8 cellular contexts compared by ENCODE assay signal in genomic region chr7:132656846-132657776, GRCh38.
DNase-seq lines count a peak whose midpoint lies in the region; ATAC-seq, FAIRE-seq and TF ChIP-seq lines count a peak whose summit lies in the region.

No MANE protein-coding gene starts in this region.

- H3K4me1 Mint-ChIP-seq in activated CD4-positive, alpha-beta T cell treated with anti-CD3 and anti-CD28 coated beads for 36 hours: peaks cover 50% of the 10 kb centered on the region
- peaks cover 9% of the 10 kb centered on the region for H3K4me1 Mint-ChIP-seq in progenitor cell of endocrine pancreas (ENCODE audit: low read depth)

- peak overlapping the region; percentile 79 for H3K9ac ChIP-seq in Loucy (ENCODE audit: low read depth, low read length, poor library complexity, severe bottlenecking)
- no peak overlapping the region for H3K9ac ChIP-seq in K562 (ENCODE audit: insufficient read depth in 1 of 2, low read depth in 2 of 2, low read length in 2 of 2)

- WGBS in K562 (ENCODE audit: insufficient coverage, low coverage, missing lambda C conversion rate): under 1% methylated on average over 9 of the region's 9 CpGs

- peak overlapping the region; percentile 92 for H3K4me2 ChIP-seq in Loucy (ENCODE audit: low read depth, low read length, poor library complexity, severe bottlenecking)
- H3K4me2 ChIP-seq in K562 (ENCODE audit: insufficient read depth, low read length): no peak overlapping the region

- peaks cover 2% of the 10 kb centered on the region for H3K36me3 Mint-ChIP-seq in activated CD4-positive, alpha-beta T cell treated with anti-CD3 and anti-CD28 coated beads for 36 hours (ENCODE audit: low read depth)
- H3K36me3 Mint-ChIP-seq in progenitor cell of endocrine pancreas (ENCODE audit: insufficient read depth): no peaks in the 10 kb centered on the region

- peak; percentile 29 for DNase-seq in activated CD4-positive, alpha-beta T cell treated with anti-CD3 and anti-CD28 coated beads for 36 hours
- DNase-seq in activated CD4-positive, alpha-beta T cell treated with anti-CD3 and anti-CD28 coated beads for 48 hours: no peak
- DNase-seq in K562 (ENCODE audit: extremely low read depth in 1 of 4, low spot score in 3 of 4) (peak; percentile 43 to 60 (median 56)), progenitor cell of endocrine pancreas (ENCODE audit: low spot score, unreplicated experiment) (no peak), urothelium cell line (ENCODE audit: low spot score) (no peak), NCI-H2029 treated with DMSO at 0.1 percent for 48 hours (lab: John Stamatoyannopoulos, UW) (no peak)
- no peak for DNase-seq in activated CD4-positive, CD25-positive, alpha-beta regulatory T cell treated with anti-CD3 and anti-CD28 coated beads, Interleukin-2, amount 50 U/mL, for 72 hours

- H3K79me2 ChIP-seq in Loucy (ENCODE audit: insufficient read depth, low read length): no peaks in the 10 kb centered on the region
- H3K79me2 ChIP-seq in K562 (ENCODE audit: control insufficient read depth, insufficient read depth, low read length): no peaks in the 10 kb centered on the region

- in situ Hi-C loops in K562 (cut with MboI): no loop called here

- no peaks in the 10 kb centered on the region for H3K36me3 ChIP-seq in Loucy (ENCODE audit: insufficient read depth, low read length)
- no peaks in the 10 kb centered on the region for H3K36me3 ChIP-seq in K562 (ENCODE audit: control insufficient read depth, insufficient read depth, low read length)

- BruUV-seq in K562 (replicated peaks; lab: Mats Ljungman, UMichigan): no TSS peak

- peak; percentile 28 for ATAC-seq in activated CD4-positive, alpha-beta T cell treated with anti-CD3 and anti-CD28 coated beads for 36 hours
- ATAC-seq in K562: peak; percentile 93

- no peak overlapping the region for H3K4me3 Mint-ChIP-seq in activated CD4-positive, alpha-beta T cell treated with anti-CD3 and anti-CD28 coated beads for 36 hours
- H3K4me3 Mint-ChIP-seq in progenitor cell of endocrine pancreas (ENCODE audit: low read depth): no peak overlapping the region

- no peaks in the 10 kb centered on the region; the same call in 1 of the 2 replicates for H3K9me3 ChIP-seq in Loucy (ENCODE audit: insufficient read depth, low read depth, low read length)
- H3K9me3 ChIP-seq in K562 (replicated peaks; ENCODE audit: control insufficient read depth, insufficient read depth, low read depth, low read length): no peaks in the 10 kb centered on the region

- intact Hi-C loops in activated CD4-positive, alpha-beta T cell treated with anti-CD3 and anti-CD28 coated beads for 36 hours (cut with DNase I, micrococcal nuclease): loop anchor here (5.0 kb wide), 2 partner anchors 115 to 425 kb away; partner anchors contain the start of gene CHCHD3 (in 1 of the 2)
- intact Hi-C loops in K562 (cut with micrococcal nuclease): no loop called here

- POLR2A ChIA-PET in activated CD4-positive, alpha-beta T cell treated with anti-CD3 and anti-CD28 coated beads for 36 hours (lab: Charles Lee): interaction anchor here (2.4 kb wide), 1 partner anchor 9 kb away, joined by 6 read pairs; no protein-coding TSS in a partner anchor
- POLR2A ChIA-PET in K562 (lab: Yijun Ruan, JAX): no interaction called here

- H2AFZ ChIP-seq in Loucy (ENCODE audit: low read length) (peak overlapping the region; percentile 49), K562 (ENCODE audit: low read depth, low read length) (no peak overlapping the region)

- H3K27ac ChIP-seq in K562 (ENCODE audit: extremely low read depth, low read depth, low read length): no peak overlapping the region

- peak overlapping the region; percentile 67 for H3K27ac Mint-ChIP-seq in activated CD4-positive, alpha-beta T cell treated with anti-CD3 and anti-CD28 coated beads for 36 hours
- no peak overlapping the region for H3K27ac Mint-ChIP-seq in progenitor cell of endocrine pancreas

- TF ChIP-seq EP300 in K562 (IDR thresholded peaks at IDR 0.05; ENCODE audit: low read length): no peak

- H4K20me1 ChIP-seq in Loucy (ENCODE audit: insufficient read depth, low read length, poor library complexity, severe bottlenecking): no peaks in the 10 kb centered on the region
- H4K20me1 ChIP-seq in K562 (replicated peaks; ENCODE audit: control insufficient read depth, insufficient read depth, low read length): no peaks in the 10 kb centered on the region

- no peaks in the 10 kb centered on the region for H3K9me2 ChIP-seq in Loucy (replicated peaks; ENCODE audit: low read depth, low read length)

- H3K4me1 ChIP-seq in Loucy (ENCODE audit: insufficient read depth, low read length, poor library complexity, severe bottlenecking) (peaks cover 70% of the 10 kb centered on the region), K562 (replicated peaks in 1 of 2; ENCODE audit: control insufficient read depth in 2 of 2, insufficient read depth in 2 of 2, low read length in 2 of 2) (no peaks in the 10 kb centered on the region)

- H3K27me3 ChIP-seq in Loucy (ENCODE audit: insufficient read depth, low read length, poor library complexity, severe bottlenecking): no peaks in the 10 kb centered on the region
- peaks cover 0 to 6% of the 10 kb centered on the region in 2 experiments; a peak in 1 of 5 replicates for H3K27me3 ChIP-seq in K562 (ENCODE audit: control insufficient read depth in 2 of 2, insufficient read depth in 2 of 2, low read length in 2 of 2)

- no peak for TF ChIP-seq POLR2A in K562 (conservative IDR thresholded peaks at IDR 0.05)

- H3F3A ChIP-seq in Loucy (ENCODE audit: low read depth): peaks cover 12% of the 10 kb centered on the region

- H3K4me3 ChIP-seq in Loucy (ENCODE audit: low read length, poor library complexity, severe bottlenecking) (peak overlapping the region; percentile 72), K562 (no peak overlapping the region)

- peak; percentile 77 for FAIRE-seq in K562 (lab: Jason Lieb, UNC)
- FAIRE-seq in urothelium cell line (lab: Jason Lieb, UNC): no peak

- H3K9me3 Mint-ChIP-seq in activated CD4-positive, alpha-beta T cell treated with anti-CD3 and anti-CD28 coated beads for 36 hours (ENCODE audit: low read depth): peaks cover 15% of the 10 kb centered on the region
- H3K9me3 Mint-ChIP-seq in progenitor cell of endocrine pancreas (ENCODE audit: low read depth): no peaks in the 10 kb centered on the region

- CTCF ChIA-PET in activated CD4-positive, alpha-beta T cell treated with anti-CD3 and anti-CD28 coated beads for 36 hours (lab: Charles Lee): interaction anchor here (0.7 to 2.5 kb wide), 4 partner anchors 10 to 472 kb away, joined by 3 to 15 read pairs (median 3); no protein-coding TSS in a partner anchor
- CTCF ChIA-PET in K562 (lab: Yijun Ruan, JAX; ENCODE audit: low intra/inter-chr PET ratio): no interaction called here

- no peaks in the 10 kb centered on the region for H3K9me1 ChIP-seq in K562 (ENCODE audit: control insufficient read depth, insufficient read depth, low read length)

- no peaks in the 10 kb centered on the region for H3K27me3 Mint-ChIP-seq in activated CD4-positive, alpha-beta T cell treated with anti-CD3 and anti-CD28 coated beads for 36 hours
- peaks cover 17% of the 10 kb centered on the region for H3K27me3 Mint-ChIP-seq in progenitor cell of endocrine pancreas

- TF ChIP-seq CTCF in Loucy (conservative IDR thresholded peaks at IDR 0.05; ENCODE audit: low read length): peak; percentile 77
- peak; percentile 44 to 73 (median 73) for TF ChIP-seq CTCF in K562 (IDR thresholded peaks at IDR 0.05 in 2 of 3, conservative IDR thresholded peaks at IDR 0.05 in 1 of 3; ENCODE audit: insufficient read depth in 2 of 3, low read depth in 1 of 3, low read length in 3 of 3)
- peak; percentile 55 for TF ChIP-seq CTCF in progenitor cell of endocrine pancreas (IDR thresholded peaks at IDR 0.05; ENCODE audit: unreplicated experiment)

- peak in 1 of 2 experiments; percentile 25; a peak in 1 of 4 replicates for TF ChIP-seq RAD21 in K562 (CRISPR knock-in tag; conservative IDR thresholded peaks at IDR 0.05 in 1 of 2, IDR thresholded peaks at IDR 0.05 in 1 of 2)

TF ChIP-seq in K562, 482 proteins besides CTCF, POLR2A, EP300 and RAD21:
- TF ChIP-seq KLF16 (IDR thresholded peaks at IDR 0.05): 0 out of 2 replicates have a peak, but pooled peaks have one; percentile 33
- 0 out of 2 replicates have a peak, but pooled peaks have one; percentile 36 for TF ChIP-seq E2F3 (CRISPR knock-in tag; IDR thresholded peaks at IDR 0.05)
- no peak for TF ChIP-seq THRA (IDR thresholded peaks at IDR 0.05)

Comparison
In these comparisons a context has a peak if more than half of its experiments do, and no peak if none do; other contexts are left out.
1. DNase-seq: peak in activated CD4-positive, alpha-beta T cell treated with anti-CD3 and anti-CD28 coated beads for 36 hours (single experiment) and K562 (4 of 4); none in activated CD4-positive, alpha-beta T cell treated with anti-CD3 and anti-CD28 coated beads for 48 hours (single experiment), progenitor cell of endocrine pancreas (single experiment), urothelium cell line (single experiment), NCI-H2029 treated with DMSO at 0.1 percent for 48 hours (single experiment) and activated CD4-positive, CD25-positive, alpha-beta regulatory T cell treated with anti-CD3 and anti-CD28 coated beads, Interleukin-2, amount 50 U/mL, for 72 hours (single experiment).
2. Peak in every context shown above with its lines, with median percentiles within 50 percentile points of each other: CTCF ChIP-seq.